ENCODE assay signal across 8 cellular contexts in the genomic region with DNA sequence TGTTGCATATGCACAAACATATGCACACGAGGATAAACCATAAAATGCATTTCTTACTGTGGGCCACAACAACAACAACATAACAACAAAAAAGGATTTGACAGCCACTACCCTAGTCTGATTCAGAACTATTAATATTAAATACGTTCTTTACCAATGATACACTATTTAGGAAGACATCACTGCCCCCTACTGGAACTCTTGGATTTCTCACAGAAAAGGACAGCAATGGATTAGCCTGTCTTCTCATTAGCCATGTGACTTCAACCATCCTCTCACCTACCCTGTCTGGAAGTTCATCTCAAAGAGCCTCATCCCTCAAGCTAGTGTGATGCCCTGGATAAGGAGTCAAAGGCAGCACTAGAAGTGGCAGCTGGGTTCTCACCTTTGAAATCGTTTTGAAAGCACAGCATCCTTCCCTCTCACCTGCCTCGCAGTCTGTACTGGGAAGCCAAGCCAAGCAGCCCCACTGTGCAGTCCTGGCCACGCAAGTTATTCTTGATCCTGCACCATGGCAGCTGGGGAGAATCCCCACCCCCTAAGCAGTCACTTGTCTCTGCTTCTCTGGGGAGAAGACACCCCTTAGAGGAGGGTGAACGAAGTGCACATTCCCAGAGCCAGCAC.
DNase-seq lines count a peak whose midpoint lies in the region; ATAC-seq and TF ChIP-seq lines count a peak whose summit lies in the region.

No MANE protein-coding gene starts in this region.

- H2AK5ac ChIP-seq in IMR-90 (ENCODE audit: low read depth, low read length), result peak overlapping the region; percentile 96

- no peaks in the 10 kb centered on the region for H3K9me3 ChIP-seq in IMR-90 (ENCODE audit: control insufficient read depth, insufficient read depth, low read length)
- no peaks in the 10 kb centered on the region for H3K9me3 ChIP-seq in RWPE2 (ENCODE audit: severe bottlenecking)

- no peak overlapping the region for H3K9ac ChIP-seq in IMR-90 (ENCODE audit: low read depth, low read length)

- intact Hi-C loops in IMR-90 (cut with micrococcal nuclease), result loop anchor here (1.0 to 2.0 kb wide), 4 partner anchors 41 to 265 kb away; no protein-coding TSS in a partner anchor

- no peak overlapping the region for H2AFZ ChIP-seq in IMR-90 (replicated peaks; ENCODE audit: low read length, poor library complexity)

- H3K27me3 Mint-ChIP-seq in natural killer cell treated with Interleukin-12 subunit alpha and Interleukin-12 subunit beta and Interleukin-15 and Interleukin-18, amount 100 ng/mL, for 72 hours, result peaks cover 2 to 25% of the 10 kb centered on the region in 2 donors

- H3K36me3 ChIP-seq in IMR-90 (ENCODE audit: control insufficient read depth, insufficient read depth, low read length), result no peaks in the 10 kb centered on the region
- H3K36me3 ChIP-seq in RWPE2 (ENCODE audit: low read depth), result no peaks in the 10 kb centered on the region

- H2AK9ac ChIP-seq in IMR-90 (replicated peaks; ENCODE audit: low read depth, low read length, poor library complexity), result no peak overlapping the region

- H3K27ac Mint-ChIP-seq in natural killer cell treated with Interleukin-12 subunit alpha and Interleukin-12 subunit beta and Interleukin-15 and Interleukin-18, amount 100 ng/mL, for 72 hours, result no peak overlapping the region

- peak overlapping the region; percentile 81; the same call in 2 of the 3 replicates for H2BK15ac ChIP-seq in IMR-90 (ENCODE audit: low read depth, low read length)

- BruUV-seq in IMR-90 (replicated peaks; lab: Mats Ljungman, UMichigan), result no TSS peak

- H3K27me3 ChIP-seq in IMR-90 (ENCODE audit: control insufficient read depth, insufficient read depth, low read length) (no peaks in the 10 kb centered on the region), RWPE2 (ENCODE audit: insufficient read depth, poor library complexity, severe bottlenecking) (no peaks in the 10 kb centered on the region)

- no peak overlapping the region for H2BK5ac ChIP-seq in IMR-90 (ENCODE audit: low read depth, low read length, poor library complexity, severe bottlenecking)

- 100% methylated on average over 1 of the region's 6 CpGs; no CpG with 5 or more reads in 1 of the 2 experiments for WGBS in IMR-90 (ENCODE audit: extremely low coverage in 2 of 2, insufficient read length in 1 of 2), 2 experiments

- no peaks in the 10 kb centered on the region for H3K79me1 ChIP-seq in IMR-90 (ENCODE audit: low read depth in 1 of 2, low read length in 2 of 2)

- DNase-seq in COR-L47 (lab: John Stamatoyannopoulos, UW) (peak; percentile 40), IMR-90 (peak; percentile 75), RWPE2 (ENCODE audit: low spot score) (no peak), epithelial cell of prostate (ENCODE audit: low read depth, low spot score) (no peak), HuH-7.5 (ENCODE audit: low spot score) (no peak)
- no peak for DNase-seq in natural killer cell treated with Interleukin-12 subunit alpha and Interleukin-12 subunit beta and Interleukin-15 and Interleukin-18, amount 100 ng/mL, for 72 hours (ENCODE audit: low spot score)

- ATAC-seq in GM18519 (IDR thresholded peaks at IDR 0.05; ENCODE audit: low FRiP score, unreplicated experiment) (peak; percentile 54), IMR-90 (ENCODE audit: low read depth) (peak; percentile 30; the same call in 1 of the 2 replicates), RWPE2 (ENCODE audit: low read depth) (peak; percentile 15; the same call in 1 of the 3 replicates), HG03565 (IDR thresholded peaks at IDR 0.05; ENCODE audit: unreplicated experiment) (no peak)
- ATAC-seq in natural killer cell treated with Interleukin-12 subunit alpha and Interleukin-12 subunit beta and Interleukin-15 and Interleukin-18, amount 100 ng/mL, for 72 hours, result peak; percentile 58 to 63

- dilution Hi-C loops in IMR-90 (cut with HindIII; ENCODE audit: low sequenced_read_pairs, unreplicated experiment), result no loop called here

- H3K23ac ChIP-seq in IMR-90 (ENCODE audit: low read depth, low read length), result no peak overlapping the region

- peak overlapping the region; percentile 62 for H3K4ac ChIP-seq in IMR-90 (ENCODE audit: low read depth, low read length)

- H4K20me1 ChIP-seq in IMR-90 (ENCODE audit: insufficient read depth, low read length), result no peaks in the 10 kb centered on the region

- POLR2A ChIA-PET in IMR-90 (lab: Charles Lee; ENCODE audit: unreplicated experiment), result no interaction called here

- in situ Hi-C loops in IMR-90 (cut with MboI; ENCODE audit: low sequenced_read_pairs), result loop anchor here (10.0 kb wide), 1 partner anchor 173 kb away; the partner anchor contains the start of gene ADRB2

- H3K4me2 ChIP-seq in IMR-90 (ENCODE audit: low read depth, low read length), result no peak overlapping the region

- peak overlapping the region; percentile 65 for H2BK20ac ChIP-seq in IMR-90 (ENCODE audit: low read depth, low read length)

- H3K9me3 Mint-ChIP-seq in natural killer cell treated with Interleukin-12 subunit alpha and Interleukin-12 subunit beta and Interleukin-15 and Interleukin-18, amount 100 ng/mL, for 72 hours, result no peaks in the 10 kb centered on the region

- CTCF ChIA-PET in IMR-90 (lab: Yijun Ruan, JAX), result interaction anchor here (1.5 to 5.8 kb wide), 4 partner anchors 37 to 261 kb away, joined by 3 to 31 read pairs (median 8); no protein-coding TSS in a partner anchor

- H3K9me1 ChIP-seq in IMR-90 (ENCODE audit: insufficient read depth, low read length), result peaks cover 13% of the 10 kb centered on the region

- TF ChIP-seq CTCF in IMR-90 (conservative IDR thresholded peaks at IDR 0.05; ENCODE audit: low read depth, low read length), result peak; percentile 73
- peak; percentile 93 for TF ChIP-seq CTCF in RWPE2 (IDR thresholded peaks at IDR 0.05; ENCODE audit: poor library complexity, severe bottlenecking)

- H3K4me1 ChIP-seq in IMR-90 (ENCODE audit: control insufficient read depth, insufficient read depth, low read length), result peaks cover 11% of the 10 kb centered on the region
- H3K4me1 ChIP-seq in RWPE2 (ENCODE audit: insufficient read depth, poor library complexity, severe bottlenecking), result peaks cover 30% of the 10 kb centered on the region

- H3K14ac ChIP-seq in IMR-90 (replicated peaks; ENCODE audit: low read depth, low read length), result no peak overlapping the region

- no peaks in the 10 kb centered on the region for H3K4me1 Mint-ChIP-seq in natural killer cell treated with Interleukin-12 subunit alpha and Interleukin-12 subunit beta and Interleukin-15 and Interleukin-18, amount 100 ng/mL, for 72 hours (ENCODE audit: low read depth in 2 of 2)

- peak; percentile 82 for TF ChIP-seq RAD21 in IMR-90 (IDR thresholded peaks at IDR 0.05; ENCODE audit: low read length)

- TF ChIP-seq POLR2A in IMR-90 (IDR thresholded peaks at IDR 0.05; ENCODE audit: low read depth, low read length), result no peak

- H2BK120ac ChIP-seq in IMR-90 (ENCODE audit: low read depth, low read length), result peak overlapping the region; percentile 73

- H3K36me3 Mint-ChIP-seq in natural killer cell treated with Interleukin-12 subunit alpha and Interleukin-12 subunit beta and Interleukin-15 and Interleukin-18, amount 100 ng/mL, for 72 hours, result no peaks in the 10 kb centered on the region

- peak overlapping the region; percentile 83; the same call in 1 of the 2 replicates for H4K91ac ChIP-seq in IMR-90 (ENCODE audit: insufficient read depth, low read depth, low read length)

- no peak overlapping the region for H3K4me3 ChIP-seq in IMR-90 (ENCODE audit: insufficient read depth, low read depth, low read length)
- H3K4me3 ChIP-seq in RWPE2 (ENCODE audit: severe bottlenecking), result no peak overlapping the region

- no peak overlapping the region for H3K18ac ChIP-seq in IMR-90 (ENCODE audit: low read depth, low read length)

- no peak overlapping the region for H4K5ac ChIP-seq in IMR-90 (ENCODE audit: low read depth, low read length)

- H3K4me3 Mint-ChIP-seq in natural killer cell treated with Interleukin-12 subunit alpha and Interleukin-12 subunit beta and Interleukin-15 and Interleukin-18, amount 100 ng/mL, for 72 hours, result no peak overlapping the region

- no peak overlapping the region for H3K56ac ChIP-seq in IMR-90 (ENCODE audit: extremely low read depth, insufficient read depth, low read length)

- H4K8ac ChIP-seq in IMR-90 (ENCODE audit: low read depth in 2 of 2, low read length in 2 of 2), result no peak overlapping the region

- H3K27ac ChIP-seq in IMR-90 (ENCODE audit: insufficient read depth, low read length) (no peak overlapping the region), RWPE2 (ENCODE audit: poor library complexity, severe bottlenecking) (peak overlapping the region; percentile 87), epithelial cell of prostate (peak overlapping the region; percentile 30)

TF ChIP-seq in IMR-90, 13 proteins besides CTCF, POLR2A, EP300 and RAD21 (continues in another document):
- TF ChIP-seq, protein P1, sequence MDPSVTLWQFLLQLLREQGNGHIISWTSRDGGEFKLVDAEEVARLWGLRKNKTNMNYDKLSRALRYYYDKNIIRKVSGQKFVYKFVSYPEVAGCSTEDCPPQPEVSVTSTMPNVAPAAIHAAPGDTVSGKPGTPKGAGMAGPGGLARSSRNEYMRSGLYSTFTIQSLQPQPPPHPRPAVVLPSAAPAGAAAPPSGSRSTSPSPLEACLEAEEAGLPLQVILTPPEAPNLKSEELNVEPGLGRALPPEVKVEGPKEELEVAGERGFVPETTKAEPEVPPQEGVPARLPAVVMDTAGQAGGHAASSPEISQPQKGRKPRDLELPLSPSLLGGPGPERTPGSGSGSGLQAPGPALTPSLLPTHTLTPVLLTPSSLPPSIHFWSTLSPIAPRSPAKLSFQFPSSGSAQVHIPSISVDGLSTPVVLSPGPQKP (IDR thresholded peaks at IDR 0.05; ENCODE audit: borderline replicate concordance, low read depth, low read length), result no peak
- TF ChIP-seq FOS (IDR thresholded peaks at IDR 0.05; ENCODE audit: low read depth, low read length) (no peak), USF2 (IDR thresholded peaks at IDR 0.05; ENCODE audit: low read depth, low read length) (peak; percentile 63), NFE2L2 (IDR thresholded peaks at IDR 0.05; ENCODE audit: low read depth, low read length) (no peak), MAFK (IDR thresholded peaks at IDR 0.05; ENCODE audit: low read depth, low read length) (no peak), SMC3 (IDR thresholded peaks at IDR 0.05; ENCODE audit: low read depth, low read length) (peak; percentile 69), CEBPB (IDR thresholded peaks at IDR 0.05; ENCODE audit: low read depth, low read length) (no peak), MAZ (IDR thresholded peaks at IDR 0.05; ENCODE audit: borderline replicate concordance, low read depth, low read length) (no peak), CHD1 (IDR thresholded peaks at IDR 0.05; ENCODE audit: low read depth, low read length) (no peak), RFX5 (IDR thresholded peaks at IDR 0.05; ENCODE audit: low read depth, low read length) (no peak), RCOR1 (IDR thresholded peaks at IDR 0.05; ENCODE audit: insufficient replicate concordance, low read length) (no peak)

Comparison
In these comparisons a context has a peak if more than half of its experiments do, and no peak if none do; other contexts are left out.
1. DNase-seq: peak in COR-L47 (single experiment) and IMR-90 (single experiment); none in RWPE2 (single experiment), epithelial cell of prostate (single experiment), natural killer cell treated with Interleukin-12 subunit alpha and Interleukin-12 subunit beta and Interleukin-15 and Interleukin-18, amount 100 ng/mL, for 72 hours (single experiment) and HuH-7.5 (single experiment).